Comparison of ENCODE assay signal across 36 cellular contexts in genomic region chr11:77139201-77139600, GRCh38. TPM values are rescaled to one million over a fixed set of nuclear protein-coding genes. Genes with fewer than 3 reads are reported as not detected.
"Had no signal": no experiment of that assay in that cellular context is flagged by ENCODE, and none has a peak within 500 bp of the region (broad histone marks: within the 10 kb centered on the region; RNA-seq: fewer than 3 reads in every experiment).

No MANE protein-coding gene starts in this region.

- H3K9me3 ChIP-seq: SJSA1, SK-N-SH had no signal

- H3K36me3 ChIP-seq: brain microvascular endothelial cell, SJSA1 had no signal

- H3K9me3 Mint-ChIP-seq: activated B cell treated with CpG ODN at 0.5 μM for 24 hours; activated CD4-positive, alpha-beta memory T cell treated with anti-CD3 and anti-CD28 coated beads for 36 hours; activated naive CD4-positive, alpha-beta T cell treated with anti-CD3 and anti-CD28 coated beads, Interleukin-2, amount 10 ng/mL, durations not matched to agents 7 days and 5 days; activated naive CD8-positive, alpha-beta T cell treated with anti-CD3 and anti-CD28 coated beads, Interleukin-2, amount 50 U/mL, for 24 hours; T-helper 1 cell treated with Interleukin-12 subunit alpha and Interleukin-12 subunit beta and Interleukin-4 antibody, amounts not matched to agents 30 μg/mL and 1 μg/mL, for 36 hours; T-helper 2 cell treated with Interferon-gamma antibody and Interleukin-4, amounts not matched to agents 5 μg/mL and 100 μg/mL, for 36 hours had no signal

- ATAC-seq: activated CD8-positive, alpha-beta memory T cell treated with anti-CD3 and anti-CD28 coated beads, Interleukin-2, amount 10 ng/mL, durations not matched to agents 7 days and 5 days; activated naive CD8-positive, alpha-beta T cell treated with anti-CD3 and anti-CD28 coated beads, Interleukin-2, amount 50 U/mL, for 24 hours; K562 had no signal

- H3K9ac ChIP-seq: SK-N-SH had no signal

- H3K27me3 ChIP-seq: brain microvascular endothelial cell, SJSA1 had no signal

- H3K27ac ChIP-seq: brain microvascular endothelial cell, SJSA1 had no signal

- FAIRE-seq: K562, TTC549 had no signal

- H3K27ac Mint-ChIP-seq: activated B cell treated with CpG ODN at 0.5 μM for 24 hours; activated CD4-positive, alpha-beta memory T cell treated with anti-CD3 and anti-CD28 coated beads for 36 hours; activated CD8-positive, alpha-beta memory T cell treated with anti-CD3 and anti-CD28 coated beads, Interleukin-2, amount 10 ng/mL, durations not matched to agents 7 days and 5 days; activated naive CD4-positive, alpha-beta T cell treated with anti-CD3 and anti-CD28 coated beads, Interleukin-2, amount 10 ng/mL, durations not matched to agents 7 days and 5 days; activated naive CD8-positive, alpha-beta T cell; activated naive CD8-positive, alpha-beta T cell treated with anti-CD3 and anti-CD28 coated beads, Interleukin-2, amount 50 U/mL, for 24 hours; T-helper 1 cell treated with Interleukin-12 subunit alpha and Interleukin-12 subunit beta and Interleukin-4 antibody, amounts not matched to agents 30 μg/mL and 1 μg/mL, for 36 hours; T-helper 2 cell treated with Interferon-gamma antibody and Interleukin-4, amounts not matched to agents 5 μg/mL and 100 μg/mL, for 36 hours had no signal

- H3K4me3 Mint-ChIP-seq: activated B cell treated with CpG ODN at 0.5 μM for 24 hours; activated CD4-positive, alpha-beta memory T cell treated with anti-CD3 and anti-CD28 coated beads for 36 hours; activated CD8-positive, alpha-beta memory T cell treated with anti-CD3 and anti-CD28 coated beads, Interleukin-2, amount 10 ng/mL, durations not matched to agents 7 days and 5 days; activated naive CD4-positive, alpha-beta T cell treated with anti-CD3 and anti-CD28 coated beads, Interleukin-2, amount 10 ng/mL, durations not matched to agents 7 days and 5 days; activated naive CD8-positive, alpha-beta T cell; activated naive CD8-positive, alpha-beta T cell treated with anti-CD3 and anti-CD28 coated beads, Interleukin-2, amount 50 U/mL, for 24 hours; T-helper 1 cell treated with Interleukin-12 subunit alpha and Interleukin-12 subunit beta and Interleukin-4 antibody, amounts not matched to agents 30 μg/mL and 1 μg/mL, for 36 hours; T-helper 2 cell treated with Interferon-gamma antibody and Interleukin-4, amounts not matched to agents 5 μg/mL and 100 μg/mL, for 36 hours had no signal

- DNase-seq: activated B cell treated with CpG ODN at 0.5 μM for 24 hours; activated CD4-positive, alpha-beta memory T cell treated with anti-CD3 and anti-CD28 coated beads for 36 hours; activated CD4-positive, alpha-beta T cell treated with anti-CD3 and anti-CD28 coated beads for 4 hours; activated CD4-positive, alpha-beta T cell treated with anti-CD3 and anti-CD28 coated beads, Interleukin-2, amount 50 U/mL, for 1 hour; activated CD4-positive, CD25-positive, alpha-beta regulatory T cell treated with anti-CD3 and anti-CD28 coated beads, Interleukin-2, amount 50 U/mL, for 72 hours; activated CD8-positive, alpha-beta memory T cell treated with anti-CD3 and anti-CD28 coated beads for 24 hours; activated CD8-positive, alpha-beta memory T cell treated with anti-CD3 and anti-CD28 coated beads, Interleukin-2, amount 10 ng/mL, durations not matched to agents 7 days and 5 days; activated CD8-positive, alpha-beta memory T cell treated with anti-CD3 and anti-CD28 coated beads, Interleukin-2, amount 50 U/mL, for 48 hours; activated effector memory CD4-positive, alpha-beta T cell treated with Interleukin-2 at 50 U/mL for 16 hours; activated naive CD4-positive, alpha-beta T cell treated with anti-CD3 and anti-CD28 coated beads, Interleukin-2, amount 10 ng/mL, durations not matched to agents 7 days and 5 days; activated naive CD8-positive, alpha-beta T cell treated with anti-CD3 and anti-CD28 coated beads, Interleukin-2, amount 50 U/mL, for 24 hours; activated T-cell treated with anti-CD3 and anti-CD28 coated beads, Interleukin-2, amount 50 U/mL, for 48 hours; amniotic stem cell; aorta; brain microvascular endothelial cell; NCI-H1092 treated with DMSO at 0.1 percent for 48 hours; NCI-H1417; NCI-H146; NCI-H187; NCI-H2029 treated with DMSO at 0.1 percent for 48 hours; NCI-H2107; NCI-H2171; NCI-H510A; NCI-H526; NCI-H748 treated with DMSO at 0.1 percent for 48 hours; NK-92 treated with Interleukin-12 subunit alpha and Interleukin-12 subunit beta, amount 100 ng/mL, for 24 hours; OCI-M1; SHP77 treated with DMSO at 0.1 percent for 48 hours; SK-N-SH had no signal

- H3K4me3 ChIP-seq: K562, SJSA1 had no signal

- H3K36me3 Mint-ChIP-seq: activated CD4-positive, alpha-beta memory T cell treated with anti-CD3 and anti-CD28 coated beads for 36 hours; activated CD8-positive, alpha-beta memory T cell treated with anti-CD3 and anti-CD28 coated beads, Interleukin-2, amount 10 ng/mL, durations not matched to agents 7 days and 5 days; activated naive CD4-positive, alpha-beta T cell treated with anti-CD3 and anti-CD28 coated beads, Interleukin-2, amount 10 ng/mL, durations not matched to agents 7 days and 5 days; activated naive CD8-positive, alpha-beta T cell had no signal

- H3K4me2 ChIP-seq: SK-N-SH had no signal

RNA-seq across cellular contexts. Expression of gene MYO7A, which starts 11.2 kb away (rescaled TPM):
- total RNA-seq: M059J, SJSA1 had no signal

RNA-seq across cellular contexts. Expression of gene OMP, which starts 36.6 kb away (rescaled TPM):
- total RNA-seq: activated B cell treated with CpG ODN at 0.5 μM for 24 hours; activated CD4-positive, alpha-beta memory T cell treated with anti-CD3 and anti-CD28 coated beads for 36 hours; activated CD8-positive, alpha-beta memory T cell treated with anti-CD3 and anti-CD28 coated beads, Interleukin-2, amount 10 ng/mL, durations not matched to agents 7 days and 5 days; K562; M059J; SJSA1 had no signal
- polyA plus RNA-seq: aorta, K562 had no signal
